Comparison of ENCODE assay signal across 18 cellular contexts in genomic region chr10:88107698-88108097, GRCh38.
DNase-seq lines count a peak whose midpoint lies in the region; ATAC-seq, FAIRE-seq and TF ChIP-seq lines count a peak whose summit lies in the region.
"Had no signal": no experiment of that assay in that cellular context is flagged by ENCODE, and none has a peak within 500 bp of the region (broad histone marks: within the 10 kb centered on the region; RNA-seq: fewer than 3 reads in every experiment).

No MANE protein-coding gene starts in this region.

- peak overlapping the region; percentile 60 for H3K4me2 ChIP-seq in BLaER1
- H3K4me2 ChIP-seq in KMS-11, result peak overlapping the region; percentile 26; the same call in 1 of the 2 replicates
- no peak overlapping the region for H3K4me2 ChIP-seq in H1 (ENCODE audit: insufficient read depth in 1 of 2, low read depth in 2 of 2, low read length in 2 of 2)

- TF ChIP-seq EP300 in H1 (IDR thresholded peaks at IDR 0.05; ENCODE audit: borderline replicate concordance in 1 of 2, low read depth in 2 of 2, low read length in 2 of 2), result no peak

- H3K9ac ChIP-seq in BLaER1 (no peak overlapping the region), KMS-11 (no peak overlapping the region), H1 (replicated peaks in 1 of 4; ENCODE audit: extremely low read depth in 1 of 4, low read depth in 3 of 4, low read length in 3 of 4) (no peak overlapping the region)

- DNase-seq in H1 (ENCODE audit: low read depth in 1 of 2, low spot score in 2 of 2) (no peak), NCI-H748 (lab: John Stamatoyannopoulos, UW; ENCODE audit: unreplicated experiment) (no peak), foreskin fibroblast (no peak), C1 segment of cervical spinal cord (lab: John Stamatoyannopoulos, UW) (no peak)
- DNase-seq: activated CD8-positive, alpha-beta memory T cell treated with anti-CD3 and anti-CD28 coated beads for 24 hours; foreskin melanocyte; HFFc6; left cardiac atrium; NCI-H2081; NCI-H446 treated with DMSO at 0.1 percent for 48 hours; stimulated activated CD4-positive, alpha-beta T cell treated with anti-CD3 and anti-CD28 coated beads, Interleukin-12 subunit alpha, Interleukin-12 subunit beta, amount 100 ng/mL, for 4 hours; transverse colon had no signal

- 0 out of 2 replicates have a peak overlapping the region, but pooled peaks have one; percentile 19 for H2BK12ac ChIP-seq in H1 (ENCODE audit: low read depth, low read length)

- H3K4me1 ChIP-seq in BLaER1 (peaks cover 47% of the 10 kb centered on the region), KMS-11 (ENCODE audit: low read depth, poor library complexity, severe bottlenecking) (peaks cover 30% of the 10 kb centered on the region), H1 (replicated peaks in 1 of 4; ENCODE audit: control insufficient read depth in 3 of 4, insufficient read depth in 4 of 4, low read length in 3 of 4) (no peaks in the 10 kb centered on the region; a peak in 1 of 7 replicates)
- H3K4me1 ChIP-seq: transverse colon had no signal

- H3K9me3 ChIP-seq in BLaER1 (no peaks in the 10 kb centered on the region; the same call in 1 of the 2 replicates), H1 (ENCODE audit: insufficient read depth in 2 of 2, low read depth in 1 of 2, low read length in 1 of 2) (no peaks in the 10 kb centered on the region)
- H3K9me3 ChIP-seq: transverse colon had no signal

- TF ChIP-seq RAD21 in H1 (IDR thresholded peaks at IDR 0.05 in 1 of 2, conservative IDR thresholded peaks at IDR 0.05 in 1 of 2; ENCODE audit: low read depth in 2 of 2, low read length in 2 of 2), result no peak

- no peak overlapping the region for H2BK5ac ChIP-seq in H1 (ENCODE audit: low read depth, low read length)

- no peak overlapping the region for H4K8ac ChIP-seq in H1 (ENCODE audit: extremely low read depth, insufficient read depth, low read length)

- H4K91ac ChIP-seq in H1 (replicated peaks; ENCODE audit: insufficient read length, low read length), result no peak overlapping the region

- no peaks in the 10 kb centered on the region for H3K23me2 ChIP-seq in H1 (ENCODE audit: low read depth, low read length)

- no peak overlapping the region for H3K18ac ChIP-seq in H1 (ENCODE audit: extremely low read depth, low read length)

- no peak overlapping the region for H2BK15ac ChIP-seq in H1 (ENCODE audit: low read length)

- H2BK120ac ChIP-seq in H1 (replicated peaks; ENCODE audit: low read depth, low read length), result no peak overlapping the region

- no peaks in the 10 kb centered on the region for H3K79me1 ChIP-seq in H1 (ENCODE audit: low read depth, low read length)

- no peak overlapping the region for H3K56ac ChIP-seq in H1 (replicated peaks; ENCODE audit: insufficient read length, low read depth, low read length)

- CTCF ChIA-PET in H1 (lab: Charles Lee; ENCODE audit: partially characterized antibody), result interaction anchor here (0.6 to 1.1 kb wide), 3 partner anchors 9 to 235 kb away, joined by 3 to 4 read pairs (median 3); no protein-coding TSS in a partner anchor

- no peak overlapping the region for H3K23ac ChIP-seq in H1 (ENCODE audit: insufficient read length)

- POLR2A ChIA-PET in H1 (lab: Charles Lee; ENCODE audit: partially characterized antibody), result no interaction called here

- no peak overlapping the region for H4K5ac ChIP-seq in H1 (ENCODE audit: insufficient read length, low read depth, low read length)

- H3K4me3 ChIP-seq in BLaER1, result no peak overlapping the region
- H3K4me3 ChIP-seq in KMS-11 (IDR thresholded peaks at IDR 0.05; ENCODE audit: insufficient read depth, low read depth, low read length), result no peak overlapping the region
- H3K4me3 ChIP-seq in H1 (ENCODE audit: extremely low read depth in 1 of 4, insufficient read depth in 2 of 4, low read depth in 3 of 4, low read length in 4 of 4), result no peak overlapping the region
- no peak overlapping the region for H3K4me3 ChIP-seq in foreskin fibroblast (ENCODE audit: low read depth in 1 of 2, low read length in 2 of 2)
- H3K4me3 ChIP-seq: cardiac muscle cell, transverse colon had no signal

- TF ChIP-seq CTCF in KMS-11 (conservative IDR thresholded peaks at IDR 0.05; ENCODE audit: low read depth, low read length) (no peak), H1 (IDR thresholded peaks at IDR 0.05; ENCODE audit: control extremely low read depth in 1 of 3, insufficient read depth in 1 of 3, low read depth in 1 of 3, low read length in 3 of 3) (no peak), foreskin fibroblast (IDR thresholded peaks at IDR 0.05; ENCODE audit: low read depth, low read length) (no peak)

- no peak for TF ChIP-seq POLR2A in H1 (IDR thresholded peaks at IDR 0.05; ENCODE audit: control extremely low read depth in 1 of 2, low read depth in 2 of 2, low read length in 2 of 2)

- no peak overlapping the region for H3K4ac ChIP-seq in H1 (replicated peaks; ENCODE audit: insufficient read length, low read depth, low read length)

- H4K20me1 ChIP-seq in BLaER1 (no peaks in the 10 kb centered on the region), KMS-11 (ENCODE audit: insufficient read depth) (no peaks in the 10 kb centered on the region), H1 (replicated peaks in 1 of 2; ENCODE audit: control insufficient read depth in 1 of 2, insufficient read depth in 2 of 2, low read length in 2 of 2) (no peaks in the 10 kb centered on the region)

- no peak overlapping the region for H2AK5ac ChIP-seq in H1 (ENCODE audit: low read depth, low read length)

- H3K79me2 ChIP-seq in KMS-11 (ENCODE audit: insufficient read depth, low read depth), result no peaks in the 10 kb centered on the region
- no peaks in the 10 kb centered on the region for H3K79me2 ChIP-seq in H1 (ENCODE audit: control insufficient read depth in 1 of 2, insufficient read depth in 2 of 2, low read length in 2 of 2)

- H3K27ac ChIP-seq in BLaER1 (peak overlapping the region; percentile 44), KMS-11 (peak overlapping the region; percentile 26; the same call in 1 of the 2 replicates), H1 (ENCODE audit: low read depth, low read length) (no peak overlapping the region)
- H3K27ac ChIP-seq: cardiac muscle cell, transverse colon had no signal

- ATAC-seq in GM18909 (IDR thresholded peaks at IDR 0.05; ENCODE audit: poor library complexity, unreplicated experiment) (peak; percentile 2), HG03378 (IDR thresholded peaks at IDR 0.05; ENCODE audit: unreplicated experiment) (no peak)
- ATAC-seq: left cardiac atrium, WTC11 had no signal

- no peak overlapping the region for H2BK20ac ChIP-seq in H1 (ENCODE audit: low read length)

- H3K36me3 ChIP-seq in BLaER1 (no peaks in the 10 kb centered on the region), KMS-11 (ENCODE audit: insufficient read depth) (no peaks in the 10 kb centered on the region), H1 (ENCODE audit: control insufficient read depth in 2 of 4, insufficient read depth in 4 of 4, low read length in 3 of 4) (no peaks in the 10 kb centered on the region)
- H3K36me3 ChIP-seq: cardiac muscle cell, transverse colon had no signal

- no peaks in the 10 kb centered on the region for H3K27me3 ChIP-seq in BLaER1
- no peaks in the 10 kb centered on the region for H3K27me3 ChIP-seq in KMS-11 (ENCODE audit: insufficient read depth, low read depth)
- no peaks in the 10 kb centered on the region for H3K27me3 ChIP-seq in H1 (replicated peaks in 1 of 4; ENCODE audit: control insufficient read depth in 3 of 4, extremely low read depth in 1 of 4, insufficient read depth in 3 of 4, low read length in 3 of 4)
- H3K27me3 ChIP-seq: cardiac muscle cell, transverse colon had no signal

- WGBS in H1 (ENCODE audit: extremely low coverage in 1 of 2, insufficient coverage in 1 of 2, insufficient read length in 1 of 2, insufficient replicate concordance in 2 of 2, low coverage in 1 of 2, low lambda C conversion rate in 2 of 2, missing lambda C conversion rate in 1 of 2), 2 experiments, result 81% methylated on average over 2 of the region's 2 CpGs; no CpG with 5 or more reads in 1 of the 2 experiments

- H3K14ac ChIP-seq in H1 (ENCODE audit: insufficient read length), result no peak overlapping the region

- no peak for FAIRE-seq in H1 (lab: Jason Lieb, UNC)

- H2AFZ ChIP-seq in KMS-11 (ENCODE audit: low read depth), result peak overlapping the region; percentile 27
- H2AFZ ChIP-seq in H1 (ENCODE audit: low read length), result 0 out of 2 replicates have a peak overlapping the region, but pooled peaks have one; percentile 7

TF ChIP-seq in H1, 55 proteins besides CTCF, POLR2A, EP300 and RAD21:
- TF ChIP-seq CEBPB (IDR thresholded peaks at IDR 0.05; ENCODE audit: low read depth, low read length) (no peak), CREB1 (IDR thresholded peaks at IDR 0.05) (no peak), NANOG (IDR thresholded peaks at IDR 0.05; ENCODE audit: insufficient read depth, low read depth, low read length, poor library complexity, severe bottlenecking) (no peak), PHF8 (conservative IDR thresholded peaks at IDR 0.05; ENCODE audit: low read depth, low read length) (no peak), SUZ12 (IDR thresholded peaks at IDR 0.05; ENCODE audit: low read length) (no peak), SRF (IDR thresholded peaks at IDR 0.05; ENCODE audit: low read depth, low read length) (no peak), RXRA (IDR thresholded peaks at IDR 0.05; ENCODE audit: insufficient read depth, low read depth, low read length) (no peak), EGR1 (IDR thresholded peaks at IDR 0.05; ENCODE audit: borderline replicate concordance, low read depth, low read length) (no peak), NRF1 (IDR thresholded peaks at IDR 0.05; ENCODE audit: low read depth, low read length) (no peak), KDM1A (IDR thresholded peaks at IDR 0.05; ENCODE audit: borderline replicate concordance, low read length) (no peak), ATF3 (IDR thresholded peaks at IDR 0.05; ENCODE audit: insufficient read depth, low read depth, low read length) (no peak), SIN3A (conservative IDR thresholded peaks at IDR 0.05 in 1 of 2, IDR thresholded peaks at IDR 0.05 in 1 of 2; ENCODE audit: low read depth in 1 of 2, low read length in 2 of 2) (no peak), KDM4A (IDR thresholded peaks at IDR 0.05; ENCODE audit: low read depth, low read length, severe bottlenecking) (no peak)

Comparison
In these comparisons a context has a peak if more than half of its experiments do, and no peak if none do; other contexts are left out.
1. H3K4me2 ChIP-seq: peak in BLaER1 (single experiment) and KMS-11 (single experiment); none in H1 (0 of 2).